In genomic region chr2:190407246-190407661, GRCh38 we compare ENCODE assay signal across 8 cellular contexts. TPM values are rescaled to one million over a fixed set of nuclear protein-coding genes. Genes with fewer than 3 reads are reported as not detected.
DNase-seq lines count a peak whose midpoint lies in the region; ATAC-seq and TF ChIP-seq lines count a peak whose summit lies in the region.

No MANE protein-coding gene starts in this region.

- H3K27me3 Mint-ChIP-seq in naive thymus-derived CD4-positive, alpha-beta T cell, result no peaks in the 10 kb centered on the region

- H3K4me1 ChIP-seq in naive thymus-derived CD4-positive, alpha-beta T cell (ENCODE audit: control insufficient read depth in 2 of 2, insufficient read depth in 2 of 2, low read length in 2 of 2), result peaks cover 27 to 28% of the 10 kb centered on the region in 2 donors

- H3K9me3 Mint-ChIP-seq in naive thymus-derived CD4-positive, alpha-beta T cell, result peaks cover 0 to 6% (median 0%) of the 10 kb centered on the region in 11 donors

- peak overlapping the region; percentile 88 for H3K27ac ChIP-seq in caudate nucleus (ENCODE audit: low read depth, low read length)
- peak overlapping the region; percentile 100 for H3K27ac ChIP-seq in naive thymus-derived CD4-positive, alpha-beta T cell (ENCODE audit: low read depth, low read length)

- POLR2A ChIA-PET in naive thymus-derived CD4-positive, alpha-beta T cell (lab: Charles Lee), result interaction anchor here (0.6 to 5.2 kb wide), 37 partner anchors 9 to 1271 kb away, joined by 3 to 50 read pairs (median 4); partner anchors contain the start of genes GLS, NABP1, NEMP2 and SLC40A1

- peaks cover 20 to 37% (median 31%) of the 10 kb centered on the region in 7 donors for H3K4me1 Mint-ChIP-seq in naive thymus-derived CD4-positive, alpha-beta T cell

- intact Hi-C loops in naive thymus-derived CD4-positive, alpha-beta T cell (cut with micrococcal nuclease), result loop anchor here (1.0 to 5.0 kb wide), 17 partner anchors 24 to 1270 kb away; partner anchors contain the start of genes GLS (in 2 of the 2), HIBCH (in 2 of the 2), NEMP2 (in 2 of the 2) and WDR75 (in 2 of the 2)

- H3K27me3 ChIP-seq in naive thymus-derived CD4-positive, alpha-beta T cell (ENCODE audit: control insufficient read depth in 2 of 2, insufficient read depth in 2 of 2, low read length in 2 of 2), result no peaks in the 10 kb centered on the region

- ATAC-seq in naive thymus-derived CD4-positive, alpha-beta T cell, result peak; percentile 81
- ATAC-seq in HG03469 (IDR thresholded peaks at IDR 0.05; ENCODE audit: unreplicated experiment) (no peak), HG02798 (IDR thresholded peaks at IDR 0.05; ENCODE audit: poor library complexity, unreplicated experiment) (no peak)

- no peak for TF ChIP-seq POLR2A in NB4 (IDR thresholded peaks at IDR 0.05; ENCODE audit: extremely low read depth, insufficient read length)

- CTCF ChIA-PET in naive thymus-derived CD4-positive, alpha-beta T cell (lab: Charles Lee), result interaction anchor here (0.6 to 1.2 kb wide), 4 partner anchors 23 to 241 kb away, joined by 3 to 5 read pairs (median 3); partner anchors contain the start of gene NAB1

- peak; percentile 60 for DNase-seq in DMS153 (lab: John Stamatoyannopoulos, UW)
- no peak for DNase-seq in DMS153 treated with DMSO at 0.1 percent for 48 hours (lab: John Stamatoyannopoulos, UW; ENCODE audit: unreplicated experiment)
- DNase-seq in NB4 (ENCODE audit: low read depth), result peak; percentile 55
- DNase-seq in caudate nucleus (lab: John Stamatoyannopoulos, UW), result peak in 1 of 61 donors; percentile 54
- DNase-seq in naive thymus-derived CD4-positive, alpha-beta T cell, result peak in 4 of 9 donors; percentile 89 to 93 (median 91)
- DNase-seq in iPS-NIHi11 (ENCODE audit: low spot score), result no peak

- no peak for TF ChIP-seq CTCF in NB4 (IDR thresholded peaks at IDR 0.05; ENCODE audit: low read depth, low read length)

- peaks cover 0 to 4% (median 0%) of the 10 kb centered on the region in 3 experiments for H3K36me3 ChIP-seq in naive thymus-derived CD4-positive, alpha-beta T cell (ENCODE audit: control insufficient read depth in 2 of 3, insufficient read depth in 3 of 3, low read length in 3 of 3)

- H3K9me3 ChIP-seq in naive thymus-derived CD4-positive, alpha-beta T cell (ENCODE audit: control insufficient read depth in 2 of 3, low read length in 3 of 3), result no peaks in the 10 kb centered on the region

- no peak overlapping the region for H3K27ac Mint-ChIP-seq in naive thymus-derived CD4-positive, alpha-beta T cell

- no peaks in the 10 kb centered on the region for H3K36me3 Mint-ChIP-seq in naive thymus-derived CD4-positive, alpha-beta T cell

- peak overlapping the region in 7 of 10 donors; percentile 84 to 95 (median 89) for H3K4me3 Mint-ChIP-seq in naive thymus-derived CD4-positive, alpha-beta T cell

- H3K4me3 ChIP-seq in NB4 (ENCODE audit: low read depth, low read length), result no peak overlapping the region
- H3K4me3 ChIP-seq in naive thymus-derived CD4-positive, alpha-beta T cell (ENCODE audit: low read length), result peak overlapping the region; percentile 51

RNA-seq across cellular contexts. Expression of gene MFSD6, which starts 0.9 kb away (rescaled TPM):
- total RNA-seq in naive thymus-derived CD4-positive, alpha-beta T cell, result 10 to 100 TPM; 35.8 to 49.3 (median 44.7) TPM
- polyA plus RNA-seq in naive thymus-derived CD4-positive, alpha-beta T cell, result 10 to 100 TPM; 16.5 to 19.7 TPM

Comparison
In these comparisons a context has a peak if more than half of its experiments do, and no peak if none do; other contexts are left out.
1. DNase-seq: peak in DMS153 (single experiment) and NB4 (single experiment); none in DMS153 treated with DMSO at 0.1 percent for 48 hours (single experiment) and iPS-NIHi11 (single experiment).